ENCODE assay signal across 22 cellular contexts in genomic region chr16:23015580-23015979, GRCh38.
"Had no signal": no experiment of that assay in that cellular context is flagged by ENCODE, and none has a peak within 500 bp of the region (broad histone marks: within the 10 kb centered on the region; RNA-seq: fewer than 3 reads in every experiment).

No MANE protein-coding gene starts in this region.

- H3K27me3 Mint-ChIP-seq: activated CD4-positive, alpha-beta memory T cell treated with anti-CD3 and anti-CD28 coated beads, Interleukin-2, amount 10 ng/mL, durations not matched to agents 7 days and 5 days had no signal

- DNase-seq: activated CD4-positive, alpha-beta memory T cell treated with anti-CD3 and anti-CD28 coated beads, Interleukin-2, amount 10 ng/mL, durations not matched to agents 7 days and 5 days; activated CD4-positive, alpha-beta T cell treated with anti-CD3 and anti-CD28 coated beads for 36 hours; activated CD4-positive, alpha-beta T cell treated with anti-CD3 and anti-CD28 coated beads, Interleukin-2, amount 50 U/mL, for 1 hour; activated naive CD4-positive, alpha-beta T cell treated with anti-CD3 and anti-CD28 coated beads, Interleukin-2, amount 50 U/mL, for 16 hours; activated naive CD8-positive, alpha-beta T cell treated with anti-CD3 and anti-CD28 coated beads, Interleukin-2, amount 10 ng/mL, durations not matched to agents 7 days and 5 days; activated T-cell treated with anti-CD3 and anti-CD28 coated beads, Interleukin-2, amount 50 U/mL, for 72 hours; adrenal gland; anterior cingulate cortex; cerebellar nuclear complex; MG63; MV-4-11; NCI-H1417 treated with DMSO at 0.1 percent for 48 hours; NCI-H1694; NCI-H226; NCI-H774; OCI-M1; SJCRH30; SK-N-SH; T-helper 1 cell; WERI-Rb-1 had no signal

- H3K9me3 Mint-ChIP-seq: activated CD4-positive, alpha-beta memory T cell treated with anti-CD3 and anti-CD28 coated beads, Interleukin-2, amount 10 ng/mL, durations not matched to agents 7 days and 5 days; activated T-cell treated with anti-CD3 and anti-CD28 coated beads, Interleukin-2, amount 50 U/mL, for 72 hours had no signal

- H3K27ac Mint-ChIP-seq: activated CD4-positive, alpha-beta memory T cell treated with anti-CD3 and anti-CD28 coated beads, Interleukin-2, amount 10 ng/mL, durations not matched to agents 7 days and 5 days; activated CD4-positive, alpha-beta T cell treated with anti-CD3 and anti-CD28 coated beads for 36 hours; activated naive CD8-positive, alpha-beta T cell treated with anti-CD3 and anti-CD28 coated beads, Interleukin-2, amount 10 ng/mL, durations not matched to agents 7 days and 5 days; activated T-cell treated with anti-CD3 and anti-CD28 coated beads, Interleukin-2, amount 50 U/mL, for 72 hours had no signal

- H3K36me3 Mint-ChIP-seq: activated naive CD8-positive, alpha-beta T cell treated with anti-CD3 and anti-CD28 coated beads, Interleukin-2, amount 10 ng/mL, durations not matched to agents 7 days and 5 days had no signal

- H3K4me3 Mint-ChIP-seq: activated CD4-positive, alpha-beta memory T cell treated with anti-CD3 and anti-CD28 coated beads, Interleukin-2, amount 10 ng/mL, durations not matched to agents 7 days and 5 days; activated CD4-positive, alpha-beta T cell treated with anti-CD3 and anti-CD28 coated beads for 36 hours; activated naive CD8-positive, alpha-beta T cell treated with anti-CD3 and anti-CD28 coated beads, Interleukin-2, amount 10 ng/mL, durations not matched to agents 7 days and 5 days; activated T-cell treated with anti-CD3 and anti-CD28 coated beads, Interleukin-2, amount 50 U/mL, for 72 hours had no signal

- H3K4me1 Mint-ChIP-seq: activated CD4-positive, alpha-beta T cell treated with anti-CD3 and anti-CD28 coated beads for 36 hours; activated naive CD8-positive, alpha-beta T cell treated with anti-CD3 and anti-CD28 coated beads, Interleukin-2, amount 10 ng/mL, durations not matched to agents 7 days and 5 days had no signal

- ATAC-seq: activated CD4-positive, alpha-beta T cell treated with anti-CD3 and anti-CD28 coated beads for 36 hours; activated T-cell treated with anti-CD3 and anti-CD28 coated beads, Interleukin-2, amount 50 U/mL, for 72 hours; Panc1; Right ventricle myocardium inferior had no signal
